Comparison of ENCODE assay signal across 16 cellular contexts in the genomic region with DNA sequence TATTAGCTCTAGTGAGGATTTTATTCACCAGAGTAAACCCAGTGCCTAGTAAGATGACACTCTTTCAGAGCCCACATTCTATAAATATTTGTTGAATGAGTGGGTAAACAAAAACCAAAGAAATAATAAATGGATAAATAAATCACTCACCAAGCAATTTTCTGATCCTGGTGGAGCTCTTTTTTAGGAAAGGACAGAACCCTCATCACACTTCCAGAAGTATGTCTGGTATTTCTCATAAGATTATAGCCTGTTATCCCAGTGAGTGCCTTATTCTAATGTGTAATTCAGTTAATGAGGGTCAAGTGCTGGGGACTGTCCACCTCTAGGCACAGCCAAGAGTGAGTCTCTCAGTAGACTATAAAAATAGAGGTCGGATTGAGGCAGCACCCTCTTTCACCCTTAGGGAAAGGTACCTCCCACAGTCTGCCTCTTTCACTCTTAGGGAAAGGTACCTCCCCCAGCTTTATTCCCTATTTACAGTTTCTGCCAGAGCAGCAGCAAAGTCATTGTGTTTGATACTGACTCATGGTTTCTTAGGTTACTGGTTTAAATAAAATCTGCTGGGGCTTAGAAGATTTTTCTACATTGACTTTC.
DNase-seq lines count a peak whose midpoint lies in the region; ATAC-seq and TF ChIP-seq lines count a peak whose summit lies in the region.
"Had no signal": no experiment of that assay in that cellular context is flagged by ENCODE, and none has a peak within 500 bp of the region (broad histone marks: within the 10 kb centered on the region; RNA-seq: fewer than 3 reads in every experiment).

No MANE protein-coding gene starts in this region.

- H3K9ac ChIP-seq in IMR-90 (ENCODE audit: low read depth, low read length), result no peak overlapping the region
- H3K9ac ChIP-seq: BLaER1 treated with 17β-estradiol and CSF1 and Interleukin-3, amounts not matched to agents 10 nM and 100 nM had no signal

- H3K27ac Mint-ChIP-seq in activated T-cell treated with anti-CD3 and anti-CD28 coated beads, Interleukin-2, amount 50 U/mL, for 24 hours, result no peak overlapping the region
- H3K27ac Mint-ChIP-seq: activated naive CD8-positive, alpha-beta T cell treated with anti-CD3 and anti-CD28 coated beads for 36 hours; nephron progenitor cell had no signal

- in situ Hi-C loops in IMR-90 (cut with MboI; ENCODE audit: low sequenced_read_pairs), result no loop called here

- TF ChIP-seq CTCF in AG09309 (IDR thresholded peaks at IDR 0.05; ENCODE audit: control insufficient read depth, insufficient read depth, low read depth, low read length, missing control alignments) (no peak), IMR-90 (conservative IDR thresholded peaks at IDR 0.05; ENCODE audit: low read depth, low read length) (no peak)

- H3K27ac ChIP-seq in IMR-90 (ENCODE audit: insufficient read depth, low read length) (no peak overlapping the region), caudate nucleus (ENCODE audit: low read depth, low read length) (peak overlapping the region; percentile 21)
- H3K27ac ChIP-seq: BLaER1 treated with 17β-estradiol and CSF1 and Interleukin-3, amounts not matched to agents 10 nM and 100 nM; spleen; uterus had no signal

- DNase-seq in AG09309 (ENCODE audit: low read depth) (peak; percentile 62), IMR-90 (peak; percentile 4), caudate nucleus (lab: John Stamatoyannopoulos, UW) (peak in 11 of 61 donors; percentile 2 to 53 (median 21)), kidney tubule cell (ENCODE audit: low spot score) (peak; percentile 86), SW 1271 (lab: John Stamatoyannopoulos, UW) (no peak)
- DNase-seq in activated T-cell treated with anti-CD3 and anti-CD28 coated beads, Interleukin-2, amount 50 U/mL, for 24 hours, result no peak
- no peak for DNase-seq in stimulated activated CD4-positive, alpha-beta T cell treated with anti-CD3 and anti-CD28 coated beads, Interleukin-4, amount 100 ng/mL, for 24 hours
- DNase-seq: activated naive CD8-positive, alpha-beta T cell treated with anti-CD3 and anti-CD28 coated beads for 36 hours; effector CD4-positive, alpha-beta T cell; KBM-7; NCI-H2029 treated with DMSO at 0.1 percent for 48 hours; nephron progenitor cell; spleen; uterus had no signal

- ATAC-seq in IMR-90 (ENCODE audit: low read depth), result peak; percentile 42
- no peak for ATAC-seq in GM21423 (IDR thresholded peaks at IDR 0.05; ENCODE audit: unreplicated experiment)

- WGBS in IMR-90 (ENCODE audit: extremely low coverage in 2 of 2, insufficient read length in 1 of 2), 2 experiments, result no CpG with 5 or more reads among the region's 1 CpG

- no peak overlapping the region for H2AFZ ChIP-seq in IMR-90 (replicated peaks; ENCODE audit: low read length, poor library complexity)

- dilution Hi-C loops in IMR-90 (cut with HindIII; ENCODE audit: low sequenced_read_pairs, unreplicated experiment), result no loop called here

- no peak overlapping the region for H4K5ac ChIP-seq in IMR-90 (ENCODE audit: low read depth, low read length)

- H4K8ac ChIP-seq in IMR-90 (ENCODE audit: low read depth in 2 of 2, low read length in 2 of 2), result no peak overlapping the region

- no peak overlapping the region for H3K23ac ChIP-seq in IMR-90 (ENCODE audit: low read depth, low read length)

- H3K79me1 ChIP-seq in IMR-90 (ENCODE audit: low read depth in 1 of 2, low read length in 2 of 2), result no peaks in the 10 kb centered on the region

- no peaks in the 10 kb centered on the region for H3K9me3 Mint-ChIP-seq in activated T-cell treated with anti-CD3 and anti-CD28 coated beads, Interleukin-2, amount 50 U/mL, for 24 hours
- H3K9me3 Mint-ChIP-seq: activated naive CD8-positive, alpha-beta T cell treated with anti-CD3 and anti-CD28 coated beads for 36 hours; nephron progenitor cell had no signal

- H3K36me3 Mint-ChIP-seq in activated T-cell treated with anti-CD3 and anti-CD28 coated beads, Interleukin-2, amount 50 U/mL, for 24 hours (ENCODE audit: low read depth), result no peaks in the 10 kb centered on the region
- H3K36me3 Mint-ChIP-seq: activated naive CD8-positive, alpha-beta T cell treated with anti-CD3 and anti-CD28 coated beads for 36 hours had no signal

- TF ChIP-seq RAD21 in IMR-90 (IDR thresholded peaks at IDR 0.05; ENCODE audit: low read length), result no peak

- no peak overlapping the region for H2BK120ac ChIP-seq in IMR-90 (ENCODE audit: low read depth, low read length)

- no peaks in the 10 kb centered on the region for H3K9me3 ChIP-seq in IMR-90 (ENCODE audit: control insufficient read depth, insufficient read depth, low read length)
- H3K9me3 ChIP-seq: BLaER1 treated with 17β-estradiol and CSF1 and Interleukin-3, amounts not matched to agents 10 nM and 100 nM; spleen; uterus had no signal

- CTCF ChIA-PET in IMR-90 (lab: Yijun Ruan, JAX), result no interaction called here

- no peak overlapping the region for H2BK5ac ChIP-seq in IMR-90 (ENCODE audit: low read depth, low read length, poor library complexity, severe bottlenecking)

- TF ChIP-seq POLR2A in IMR-90 (IDR thresholded peaks at IDR 0.05; ENCODE audit: low read depth, low read length), result no peak

- no peak overlapping the region for H3K56ac ChIP-seq in IMR-90 (ENCODE audit: extremely low read depth, insufficient read depth, low read length)

- H3K4me1 ChIP-seq in IMR-90 (ENCODE audit: control insufficient read depth, insufficient read depth, low read length), result no peaks in the 10 kb centered on the region
- H3K4me1 ChIP-seq: BLaER1 treated with 17β-estradiol and CSF1 and Interleukin-3, amounts not matched to agents 10 nM and 100 nM; spleen; uterus had no signal

- intact Hi-C loops in IMR-90 (cut with micrococcal nuclease), result no loop called here

- H3K18ac ChIP-seq in IMR-90 (ENCODE audit: low read depth, low read length), result no peak overlapping the region

- no peak overlapping the region for H2BK15ac ChIP-seq in IMR-90 (ENCODE audit: low read depth, low read length)

- H3K4me3 Mint-ChIP-seq in activated T-cell treated with anti-CD3 and anti-CD28 coated beads, Interleukin-2, amount 50 U/mL, for 24 hours, result no peak overlapping the region
- H3K4me3 Mint-ChIP-seq: activated naive CD8-positive, alpha-beta T cell treated with anti-CD3 and anti-CD28 coated beads for 36 hours; nephron progenitor cell had no signal

- no peak overlapping the region for H2AK9ac ChIP-seq in IMR-90 (replicated peaks; ENCODE audit: low read depth, low read length, poor library complexity)

- H2AK5ac ChIP-seq in IMR-90 (ENCODE audit: low read depth, low read length), result no peak overlapping the region

- H4K91ac ChIP-seq in IMR-90 (ENCODE audit: insufficient read depth, low read depth, low read length), result no peak overlapping the region

- H3K4ac ChIP-seq in IMR-90 (ENCODE audit: low read depth, low read length), result no peak overlapping the region

- no peaks in the 10 kb centered on the region for H4K20me1 ChIP-seq in IMR-90 (ENCODE audit: insufficient read depth, low read length)
- H4K20me1 ChIP-seq: BLaER1 treated with 17β-estradiol and CSF1 and Interleukin-3, amounts not matched to agents 10 nM and 100 nM had no signal

- H2BK20ac ChIP-seq in IMR-90 (ENCODE audit: low read depth, low read length), result no peak overlapping the region

- no peaks in the 10 kb centered on the region for H3K27me3 ChIP-seq in IMR-90 (ENCODE audit: control insufficient read depth, insufficient read depth, low read length)
- H3K27me3 ChIP-seq: BLaER1 treated with 17β-estradiol and CSF1 and Interleukin-3, amounts not matched to agents 10 nM and 100 nM; spleen; uterus had no signal

- no peaks in the 10 kb centered on the region for H3K36me3 ChIP-seq in IMR-90 (ENCODE audit: control insufficient read depth, insufficient read depth, low read length)
- H3K36me3 ChIP-seq: BLaER1 treated with 17β-estradiol and CSF1 and Interleukin-3, amounts not matched to agents 10 nM and 100 nM; spleen; uterus had no signal

- H3K4me2 ChIP-seq in IMR-90 (ENCODE audit: low read depth, low read length), result no peak overlapping the region
- H3K4me2 ChIP-seq: BLaER1 treated with 17β-estradiol and CSF1 and Interleukin-3, amounts not matched to agents 10 nM and 100 nM had no signal

- POLR2A ChIA-PET in IMR-90 (lab: Charles Lee; ENCODE audit: unreplicated experiment), result no interaction called here

- H3K4me3 ChIP-seq in AG09309 (ENCODE audit: control insufficient read depth, low read depth, low read length) (no peak overlapping the region), IMR-90 (ENCODE audit: insufficient read depth, low read depth, low read length) (no peak overlapping the region)
- H3K4me3 ChIP-seq: BLaER1 treated with 17β-estradiol and CSF1 and Interleukin-3, amounts not matched to agents 10 nM and 100 nM; spleen; uterus had no signal

- H3K14ac ChIP-seq in IMR-90 (replicated peaks; ENCODE audit: low read depth, low read length), result no peak overlapping the region

- no peaks in the 10 kb centered on the region for H3K27me3 Mint-ChIP-seq in activated T-cell treated with anti-CD3 and anti-CD28 coated beads, Interleukin-2, amount 50 U/mL, for 24 hours
- H3K27me3 Mint-ChIP-seq: activated naive CD8-positive, alpha-beta T cell treated with anti-CD3 and anti-CD28 coated beads for 36 hours had no signal

- BruUV-seq in IMR-90 (replicated peaks; lab: Mats Ljungman, UMichigan), result no TSS peak

- no peaks in the 10 kb centered on the region for H3K4me1 Mint-ChIP-seq in activated T-cell treated with anti-CD3 and anti-CD28 coated beads, Interleukin-2, amount 50 U/mL, for 24 hours (ENCODE audit: low read depth)
- H3K4me1 Mint-ChIP-seq: activated naive CD8-positive, alpha-beta T cell treated with anti-CD3 and anti-CD28 coated beads for 36 hours; nephron progenitor cell had no signal

- H3K9me1 ChIP-seq in IMR-90 (ENCODE audit: insufficient read depth, low read length), result no peaks in the 10 kb centered on the region

TF ChIP-seq in IMR-90, 13 proteins besides CTCF, POLR2A, EP300 and RAD21 (continues in another document):
- TF ChIP-seq MAZ (IDR thresholded peaks at IDR 0.05; ENCODE audit: borderline replicate concordance, low read depth, low read length) (no peak), CHD1 (IDR thresholded peaks at IDR 0.05; ENCODE audit: low read depth, low read length) (no peak), RCOR1 (IDR thresholded peaks at IDR 0.05; ENCODE audit: insufficient replicate concordance, low read length) (no peak), CEBPB (IDR thresholded peaks at IDR 0.05; ENCODE audit: low read depth, low read length) (no peak), RFX5 (IDR thresholded peaks at IDR 0.05; ENCODE audit: low read depth, low read length) (no peak), FOS (IDR thresholded peaks at IDR 0.05; ENCODE audit: low read depth, low read length) (no peak), NFE2L2 (IDR thresholded peaks at IDR 0.05; ENCODE audit: low read depth, low read length) (no peak)
- TF ChIP-seq, protein P1, sequence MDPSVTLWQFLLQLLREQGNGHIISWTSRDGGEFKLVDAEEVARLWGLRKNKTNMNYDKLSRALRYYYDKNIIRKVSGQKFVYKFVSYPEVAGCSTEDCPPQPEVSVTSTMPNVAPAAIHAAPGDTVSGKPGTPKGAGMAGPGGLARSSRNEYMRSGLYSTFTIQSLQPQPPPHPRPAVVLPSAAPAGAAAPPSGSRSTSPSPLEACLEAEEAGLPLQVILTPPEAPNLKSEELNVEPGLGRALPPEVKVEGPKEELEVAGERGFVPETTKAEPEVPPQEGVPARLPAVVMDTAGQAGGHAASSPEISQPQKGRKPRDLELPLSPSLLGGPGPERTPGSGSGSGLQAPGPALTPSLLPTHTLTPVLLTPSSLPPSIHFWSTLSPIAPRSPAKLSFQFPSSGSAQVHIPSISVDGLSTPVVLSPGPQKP (IDR thresholded peaks at IDR 0.05; ENCODE audit: borderline replicate concordance, low read depth, low read length), result no peak

Comparison
In these comparisons a context has a peak if more than half of its experiments do, and no peak if none do; other contexts are left out.
1. DNase-seq: peak in AG09309 (single experiment), IMR-90 (single experiment) and kidney tubule cell (single experiment); none in SW 1271 (0 of 2), activated T-cell treated with anti-CD3 and anti-CD28 coated beads, Interleukin-2, amount 50 U/mL, for 24 hours (single experiment) and stimulated activated CD4-positive, alpha-beta T cell treated with anti-CD3 and anti-CD28 coated beads, Interleukin-4, amount 100 ng/mL, for 24 hours (single experiment).